ENCODE assay signal across 14 cellular contexts in the genomic region with DNA sequence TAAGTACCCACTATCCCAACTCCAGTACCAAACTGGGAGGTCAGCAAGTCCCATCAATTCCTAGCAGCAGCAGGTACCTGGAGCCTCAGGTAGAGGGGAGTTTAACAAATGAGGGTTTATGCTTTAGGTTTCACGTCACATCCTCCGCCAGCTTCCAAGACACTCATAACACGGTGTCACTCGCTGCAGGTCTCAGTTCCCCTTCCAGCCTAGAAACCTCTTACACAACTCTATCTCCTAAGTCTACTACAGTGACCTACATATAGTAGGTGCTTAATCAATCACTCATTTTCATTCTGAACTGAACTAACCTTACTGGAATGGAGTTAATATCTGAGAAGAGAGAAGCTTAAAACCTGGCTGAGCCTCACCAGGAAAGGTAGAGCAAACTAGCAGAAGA.
"Had no signal": no experiment of that assay in that cellular context is flagged by ENCODE, and none has a peak within 500 bp of the region (broad histone marks: within the 10 kb centered on the region; RNA-seq: fewer than 3 reads in every experiment).

No MANE protein-coding gene starts in this region.

- H3K27me3 Mint-ChIP-seq: effector memory CD8-positive, alpha-beta T cell; naive thymus-derived CD8-positive, alpha-beta T cell; type B pancreatic cell had no signal

- H3K4me3 Mint-ChIP-seq: dendritic cell treated with granulocyte-macrophage colony-stimulating factor and Interleukin-4, amounts not matched to agents 40 ng/mL and 50 ng/mL, for 4 days; effector memory CD8-positive, alpha-beta T cell; naive thymus-derived CD8-positive, alpha-beta T cell; type B pancreatic cell had no signal

- H3K36me3 Mint-ChIP-seq: type B pancreatic cell had no signal

- ATAC-seq: effector memory CD8-positive, alpha-beta T cell; gastrocnemius medialis; left lobe of liver; mucosa of descending colon; naive thymus-derived CD8-positive, alpha-beta T cell had no signal

- H3K27ac Mint-ChIP-seq: dendritic cell treated with granulocyte-macrophage colony-stimulating factor and Interleukin-4, amounts not matched to agents 40 ng/mL and 50 ng/mL, for 4 days; effector memory CD8-positive, alpha-beta T cell; type B pancreatic cell had no signal

- H3K9me3 Mint-ChIP-seq: dendritic cell treated with granulocyte-macrophage colony-stimulating factor and Interleukin-4, amounts not matched to agents 40 ng/mL and 50 ng/mL, for 4 days; effector memory CD8-positive, alpha-beta T cell; type B pancreatic cell had no signal

- DNase-seq: effector memory CD8-positive, alpha-beta T cell; gastrocnemius medialis; glutamatergic neuron; islet precursor cell; mammary epithelial cell; mucosa of descending colon; naive thymus-derived CD8-positive, alpha-beta T cell; sigmoid colon; stimulated activated naive CD4-positive, alpha-beta T cell; stomach; substantia nigra had no signal
